Comparison of ENCODE assay signal across 11 cellular contexts in genomic region chr3:14413381-14414071, GRCh38. TPM values are rescaled to one million over a fixed set of nuclear protein-coding genes. Genes with fewer than 3 reads are reported as not detected.
DNase-seq lines count a peak whose midpoint lies in the region; ATAC-seq and TF ChIP-seq lines count a peak whose summit lies in the region.
"Had no signal": no experiment of that assay in that cellular context is flagged by ENCODE, and none has a peak within 500 bp of the region (broad histone marks: within the 10 kb centered on the region; RNA-seq: fewer than 3 reads in every experiment).

No MANE protein-coding gene starts in this region.

- no peak overlapping the region for H3K4me3 Mint-ChIP-seq in CD8-positive, alpha-beta memory T cell
- no peak overlapping the region for H3K4me3 Mint-ChIP-seq in activated T-helper 2 cell treated with anti-CD3 and anti-CD28 coated beads, Interferon-gamma antibody, Interleukin-2, Interleukin-4, amounts not matched to agents 10 μg/mL and 5 μg/mL and 100 μg/mL, durations not matched to agents 14 hours and 24 hours and 36 hours (ENCODE audit: low read depth)

- no peak for DNase-seq in CD8-positive, alpha-beta memory T cell
- no peak for DNase-seq in activated T-helper 2 cell treated with anti-CD3 and anti-CD28 coated beads, Interferon-gamma antibody, Interleukin-2, Interleukin-4, amounts not matched to agents 10 μg/mL and 5 μg/mL and 100 μg/mL, durations not matched to agents 14 hours and 24 hours and 36 hours (ENCODE audit: low spot score)
- DNase-seq in lung (ENCODE audit: low spot score) (peak; percentile 86), glomerular visceral epithelial cell (ENCODE audit: extremely low spot score) (no peak), UCSD-AML1 (lab: John Stamatoyannopoulos, UW; ENCODE audit: unreplicated experiment) (no peak), mesenteric fat pad (ENCODE audit: low spot score) (no peak)
- DNase-seq: activated CD4-positive, CD25-positive, alpha-beta regulatory T cell treated with anti-CD3 and anti-CD28 coated beads, Interleukin-2, amount 50 U/mL, for 72 hours; amniotic stem cell had no signal

- H3K36me3 ChIP-seq in CD8-positive, alpha-beta memory T cell (ENCODE audit: insufficient read depth, low read length) = peaks cover 9% of the 10 kb centered on the region
- H3K36me3 ChIP-seq in HUES6 (ENCODE audit: control insufficient read depth, insufficient read depth, low read length) (peaks cover 48% of the 10 kb centered on the region), lung (ENCODE audit: control insufficient read depth in 2 of 2, insufficient read depth in 2 of 2, low read length in 2 of 2) (peaks cover 0 to 5% of the 10 kb centered on the region in 2 donors)

- H3K27me3 Mint-ChIP-seq in CD8-positive, alpha-beta memory T cell = no peaks in the 10 kb centered on the region
- H3K27me3 Mint-ChIP-seq in activated T-helper 2 cell treated with anti-CD3 and anti-CD28 coated beads, Interferon-gamma antibody, Interleukin-2, Interleukin-4, amounts not matched to agents 10 μg/mL and 5 μg/mL and 100 μg/mL, durations not matched to agents 14 hours and 24 hours and 36 hours (ENCODE audit: low read depth) = no peaks in the 10 kb centered on the region

- peak overlapping the region; percentile 51 for H3K9ac ChIP-seq in HUES6 (ENCODE audit: low read length)

- H3K4me1 Mint-ChIP-seq in CD8-positive, alpha-beta memory T cell = peaks cover 13 to 45% (median 15%) of the 10 kb centered on the region in 3 donors
- H3K4me1 Mint-ChIP-seq in activated T-helper 2 cell treated with anti-CD3 and anti-CD28 coated beads, Interferon-gamma antibody, Interleukin-2, Interleukin-4, amounts not matched to agents 10 μg/mL and 5 μg/mL and 100 μg/mL, durations not matched to agents 14 hours and 24 hours and 36 hours (ENCODE audit: low read depth) = peaks cover 37% of the 10 kb centered on the region

- CTCF ChIA-PET in CD8-positive, alpha-beta memory T cell (lab: Charles Lee) = no interaction called here

- H3K27me3 ChIP-seq in CD8-positive, alpha-beta memory T cell (ENCODE audit: insufficient read depth, low read length, poor library complexity, severe bottlenecking) = no peaks in the 10 kb centered on the region
- no peaks in the 10 kb centered on the region for H3K27me3 ChIP-seq in HUES6 (ENCODE audit: control insufficient read depth, insufficient read depth, low read length)
- H3K27me3 ChIP-seq in lung (ENCODE audit: control insufficient read depth, insufficient read depth) = no peaks in the 10 kb centered on the region

- H3K36me3 Mint-ChIP-seq in CD8-positive, alpha-beta memory T cell = peaks cover 0 to 67% (median 6%) of the 10 kb centered on the region in 3 donors
- H3K36me3 Mint-ChIP-seq in activated T-helper 2 cell treated with anti-CD3 and anti-CD28 coated beads, Interferon-gamma antibody, Interleukin-2, Interleukin-4, amounts not matched to agents 10 μg/mL and 5 μg/mL and 100 μg/mL, durations not matched to agents 14 hours and 24 hours and 36 hours (ENCODE audit: low read depth) = peaks cover 55% of the 10 kb centered on the region

- TF ChIP-seq CTCF in lung (IDR thresholded peaks at IDR 0.05; ENCODE audit: control extremely low read depth, extremely low read depth) = no peak

- 50 to 52% methylated on average over 11 of the region's 11 CpGs for WGBS in lung, 2 donors

- no peak overlapping the region for H3K4me3 ChIP-seq in CD8-positive, alpha-beta memory T cell (ENCODE audit: low read length)
- H3K4me3 ChIP-seq in HUES6 (ENCODE audit: low read depth, low read length) (peak overlapping the region; percentile 25), lung (no peak overlapping the region)
- H3K4me3 ChIP-seq: thoracic aorta had no signal

- peak overlapping the region; percentile 18 for H3K27ac ChIP-seq in CD8-positive, alpha-beta memory T cell (ENCODE audit: low read depth, low read length)
- H3K27ac ChIP-seq in HUES6 (ENCODE audit: low read depth, low read length) (peak overlapping the region; percentile 46; the same call in 1 of the 2 replicates), lung (ENCODE audit: low read depth in 1 of 2, low read length in 1 of 2) (peak overlapping the region in 1 of 2 donors; percentile 79)
- H3K27ac ChIP-seq: thoracic aorta had no signal

- H3K9me3 Mint-ChIP-seq in CD8-positive, alpha-beta memory T cell = no peaks in the 10 kb centered on the region
- no peaks in the 10 kb centered on the region for H3K9me3 Mint-ChIP-seq in activated T-helper 2 cell treated with anti-CD3 and anti-CD28 coated beads, Interferon-gamma antibody, Interleukin-2, Interleukin-4, amounts not matched to agents 10 μg/mL and 5 μg/mL and 100 μg/mL, durations not matched to agents 14 hours and 24 hours and 36 hours

- peak overlapping the region in 2 of 8 donors; percentile 40 to 65 for H3K27ac Mint-ChIP-seq in CD8-positive, alpha-beta memory T cell
- H3K27ac Mint-ChIP-seq in activated T-helper 2 cell treated with anti-CD3 and anti-CD28 coated beads, Interferon-gamma antibody, Interleukin-2, Interleukin-4, amounts not matched to agents 10 μg/mL and 5 μg/mL and 100 μg/mL, durations not matched to agents 14 hours and 24 hours and 36 hours = peak overlapping the region; percentile 55

- H3K4me1 ChIP-seq in CD8-positive, alpha-beta memory T cell (ENCODE audit: insufficient read depth, low read length) = no peaks in the 10 kb centered on the region
- H3K4me1 ChIP-seq in HUES6 (ENCODE audit: control insufficient read depth, insufficient read depth, low read length) (peaks cover 56% of the 10 kb centered on the region), lung (ENCODE audit: control insufficient read depth in 2 of 2, insufficient read depth in 2 of 2, low read length in 2 of 2) (peaks cover 0 to 14% of the 10 kb centered on the region in 2 donors)

- intact Hi-C loops in activated T-helper 2 cell treated with anti-CD3 and anti-CD28 coated beads, Interferon-gamma antibody, Interleukin-2, Interleukin-4, amounts not matched to agents 10 μg/mL and 5 μg/mL and 100 μg/mL, durations not matched to agents 14 hours and 24 hours and 36 hours (cut with micrococcal nuclease) = no loop called here

- ATAC-seq in lung (ENCODE audit: insufficient read depth, low FRiP score) (no peak), HG03469 (IDR thresholded peaks at IDR 0.05; ENCODE audit: unreplicated experiment) (no peak)

- POLR2A ChIA-PET in CD8-positive, alpha-beta memory T cell (lab: Charles Lee) = no interaction called here

- no peaks in the 10 kb centered on the region for H3K9me3 ChIP-seq in CD8-positive, alpha-beta memory T cell (ENCODE audit: low read length)
- H3K9me3 ChIP-seq in HUES6 (ENCODE audit: control insufficient read depth, insufficient read depth, low read depth, low read length) = no peaks in the 10 kb centered on the region
- no peaks in the 10 kb centered on the region for H3K9me3 ChIP-seq in lung (ENCODE audit: control insufficient read depth in 2 of 2, insufficient read depth in 1 of 2, low read length in 1 of 2)
- H3K9me3 ChIP-seq: thoracic aorta had no signal

RNA-seq across cellular contexts. Expression of gene SLC6A6, which starts 11.1 kb away (rescaled TPM):
- 10 to 100 TPM; 44.5 to 44.6 TPM for total RNA-seq in CD8-positive, alpha-beta memory T cell
- polyA plus RNA-seq in CD8-positive, alpha-beta memory T cell = 6.6 TPM
- total RNA-seq in activated T-helper 2 cell treated with anti-CD3 and anti-CD28 coated beads, Interferon-gamma antibody, Interleukin-2, Interleukin-4, amounts not matched to agents 10 μg/mL and 5 μg/mL and 100 μg/mL, durations not matched to agents 14 hours and 24 hours and 36 hours = 55.1 and 55.8 TPM in 2 replicates
- total RNA-seq in lung (10 to 100 TPM; 63.0 to 96.3 TPM), mesenteric fat pad (49.3 TPM)
- 10 to 100 TPM; 16.1 to 51.8 TPM for polyA plus RNA-seq in lung
